In genomic region chr17:19703776-19704371, GRCh38 we compare ENCODE assay signal across 1 cellular context.
TF ChIP-seq lines count a peak whose summit lies in the region.

No MANE protein-coding gene starts in this region.

TF ChIP-seq in HepG2, 621 proteins besides CTCF, POLR2A, EP300 and RAD21 (continued from another document):
- TF ChIP-seq DMTF1 (CRISPR knock-in tag; IDR thresholded peaks at IDR 0.05) = no peak
- no peak for TF ChIP-seq PHF20 (CRISPR knock-in tag; IDR thresholded peaks at IDR 0.05)
- TF ChIP-seq TBX2 (CRISPR knock-in tag; IDR thresholded peaks at IDR 0.05; ENCODE audit: borderline replicate concordance) = 0 out of 2 replicates have a peak, but pooled peaks have one; percentile 35
- 0 out of 2 replicates have a peak, but pooled peaks have one; percentile 42 for TF ChIP-seq BCL6 (CRISPR knock-in tag; IDR thresholded peaks at IDR 0.05)
- TF ChIP-seq HNF4A (CRISPR knock-in tag; IDR thresholded peaks at IDR 0.05) = peak; percentile 53
- TF ChIP-seq HOXA9 (CRISPR knock-in tag; IDR thresholded peaks at IDR 0.05; ENCODE audit: borderline replicate concordance) = no peak
- no peak for TF ChIP-seq MXI1 (IDR thresholded peaks at IDR 0.05; ENCODE audit: borderline replicate concordance, low read depth, low read length)
- TF ChIP-seq THAP11 (CRISPR knock-in tag; IDR thresholded peaks at IDR 0.05) = 0 out of 2 replicates have a peak, but pooled peaks have one; percentile 23
- peak; percentile 49; the same call in 1 of the 2 replicates for TF ChIP-seq KDM5B (CRISPR knock-in tag; IDR thresholded peaks at IDR 0.05; ENCODE audit: borderline replicate concordance)
- peak; percentile 89 for TF ChIP-seq ZNF687 (CRISPR knock-in tag; IDR thresholded peaks at IDR 0.05)
- 0 out of 2 replicates have a peak, but pooled peaks have one; percentile 67 for TF ChIP-seq ZNF383 (CRISPR knock-in tag; IDR thresholded peaks at IDR 0.05; ENCODE audit: borderline replicate concordance)
